21 cellular contexts compared by ENCODE assay signal in the genomic region with DNA sequence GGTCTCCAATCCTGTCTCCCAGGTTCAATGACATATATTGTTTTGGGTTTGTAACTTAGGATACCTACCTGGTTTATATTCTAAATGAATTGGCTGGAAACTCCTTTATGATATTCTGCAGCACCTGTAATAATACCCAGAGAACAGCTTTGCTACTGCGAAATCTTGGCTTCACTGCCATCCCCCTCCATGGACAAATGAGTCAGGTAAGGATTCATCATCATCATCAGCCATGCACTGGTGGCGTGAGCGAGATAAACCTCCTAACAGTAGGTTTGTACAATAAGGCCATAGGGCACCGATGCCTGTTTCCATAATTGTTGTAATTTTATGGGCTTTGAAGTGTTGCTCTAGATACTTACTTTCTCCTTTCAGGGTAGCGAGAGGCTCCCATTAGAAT. TPM values are rescaled to one million over a fixed set of nuclear protein-coding genes. Genes with fewer than 3 reads are reported as not detected.
DNase-seq lines count a peak whose midpoint lies in the region; ATAC-seq and TF ChIP-seq lines count a peak whose summit lies in the region.
"Had no signal": no experiment of that assay in that cellular context is flagged by ENCODE, and none has a peak within 500 bp of the region (broad histone marks: within the 10 kb centered on the region; RNA-seq: fewer than 3 reads in every experiment).

No MANE protein-coding gene starts in this region.

- H3K9ac ChIP-seq in PC-3 (ENCODE audit: low read length), result no peak overlapping the region
- H3K9ac ChIP-seq in trophoblast cell (ENCODE audit: low read length), result no peak overlapping the region

- no peaks in the 10 kb centered on the region for H3K27me3 Mint-ChIP-seq in chondrocyte (ENCODE audit: low read depth)
- no peaks in the 10 kb centered on the region for H3K27me3 Mint-ChIP-seq in T-helper 2 cell treated with Interferon-gamma antibody and Interleukin-4, amounts not matched to agents 5 μg/mL and 100 μg/mL, for 36 hours (ENCODE audit: low read depth)
- H3K27me3 Mint-ChIP-seq: activated CD4-positive, alpha-beta memory T cell treated with anti-CD3 and anti-CD28 coated beads, Interleukin-2, amount 10 ng/mL, durations not matched to agents 7 days and 5 days; activated naive CD8-positive, alpha-beta T cell treated with anti-CD3 and anti-CD28 coated beads for 36 hours had no signal

- H3K9me2 ChIP-seq in PC-3 (replicated peaks; ENCODE audit: low read length), result no peaks in the 10 kb centered on the region

- no peak overlapping the region for H3K23ac ChIP-seq in trophoblast cell (ENCODE audit: low read length)

- H4K91ac ChIP-seq in trophoblast cell (ENCODE audit: low read depth, low read length), result no peak overlapping the region

- H3K36me3 ChIP-seq in PC-3 (ENCODE audit: low read depth, low read length), result peaks cover 72% of the 10 kb centered on the region
- peaks cover 18 to 39% of the 10 kb centered on the region in 2 experiments for H3K36me3 ChIP-seq in trophoblast cell (ENCODE audit: control insufficient read depth in 1 of 2, insufficient read depth in 2 of 2, low read length in 2 of 2)
- H3K36me3 ChIP-seq in aorta (ENCODE audit: control insufficient read depth in 1 of 2, insufficient read depth in 2 of 2, low read length in 1 of 2), result peaks cover 11 to 12% of the 10 kb centered on the region in 2 donors

- peak overlapping the region; percentile 35 for H3K14ac ChIP-seq in trophoblast cell (ENCODE audit: low read length)

- no peaks in the 10 kb centered on the region for H3F3A ChIP-seq in PC-3 (ENCODE audit: low read length, unreplicated experiment)

- no peaks in the 10 kb centered on the region for H4K20me1 ChIP-seq in PC-3 (ENCODE audit: low read length)

- H4K12ac ChIP-seq in trophoblast cell (ENCODE audit: low read depth, low read length), result no peak overlapping the region

- no peak overlapping the region for H3K18ac ChIP-seq in trophoblast cell (ENCODE audit: low read length)

- no peak for DNase-seq in AG04450 (ENCODE audit: low read depth, low spot score)
- DNase-seq in PC-3, result no peak
- no peak for DNase-seq in chondrocyte (ENCODE audit: low spot score)
- peak in 1 of 2 donors; percentile 45 for DNase-seq in trophoblast cell
- no peak for DNase-seq in aorta
- DNase-seq in DMS153 (lab: John Stamatoyannopoulos, UW), result no peak
- DNase-seq in AG20443 (ENCODE audit: low spot score), result no peak
- DNase-seq in T-helper 2 cell treated with Interferon-gamma antibody and Interleukin-4, amounts not matched to agents 5 μg/mL and 100 μg/mL, for 36 hours (ENCODE audit: low spot score), result no peak
- DNase-seq: activated CD4-positive, alpha-beta memory T cell treated with anti-CD3 and anti-CD28 coated beads, Interleukin-2, amount 10 ng/mL, durations not matched to agents 7 days and 5 days; activated CD4-positive, CD25-positive, alpha-beta regulatory T cell treated with anti-CD3 and anti-CD28 coated beads, Interleukin-2, amount 50 U/mL, for 72 hours; activated naive CD8-positive, alpha-beta T cell treated with anti-CD3 and anti-CD28 coated beads for 36 hours; body of pancreas; heart right ventricle; left lung; NCI-H1436; NCI-H524; stomach; T-helper 1 cell had no signal

- H3K27ac Mint-ChIP-seq in chondrocyte (ENCODE audit: unreplicated experiment), result peak overlapping the region; percentile 78
- no peak overlapping the region for H3K27ac Mint-ChIP-seq in T-helper 2 cell treated with Interferon-gamma antibody and Interleukin-4, amounts not matched to agents 5 μg/mL and 100 μg/mL, for 36 hours
- H3K27ac Mint-ChIP-seq: activated CD4-positive, alpha-beta memory T cell treated with anti-CD3 and anti-CD28 coated beads, Interleukin-2, amount 10 ng/mL, durations not matched to agents 7 days and 5 days; activated naive CD8-positive, alpha-beta T cell treated with anti-CD3 and anti-CD28 coated beads for 36 hours; CD14-positive monocyte had no signal

- peaks cover 46% of the 10 kb centered on the region for H3K36me3 Mint-ChIP-seq in chondrocyte (ENCODE audit: low read depth)
- peaks cover 70% of the 10 kb centered on the region for H3K36me3 Mint-ChIP-seq in T-helper 2 cell treated with Interferon-gamma antibody and Interleukin-4, amounts not matched to agents 5 μg/mL and 100 μg/mL, for 36 hours (ENCODE audit: low read depth)

- no peak overlapping the region for H4K8ac ChIP-seq in trophoblast cell (ENCODE audit: low read depth, low read length)

- peaks cover 24% of the 10 kb centered on the region for H3K79me2 ChIP-seq in PC-3 (ENCODE audit: low read length)
- H3K79me2 ChIP-seq in trophoblast cell (ENCODE audit: control insufficient read depth, insufficient read depth, low read length, poor library complexity), result no peaks in the 10 kb centered on the region

- H3K4me3 ChIP-seq in AG04450 (ENCODE audit: low read depth, low read length), result no peak overlapping the region
- H3K4me3 ChIP-seq in PC-3 (ENCODE audit: low read length), result no peak overlapping the region
- no peak overlapping the region for H3K4me3 ChIP-seq in trophoblast cell (ENCODE audit: low read depth, low read length)
- no peak overlapping the region for H3K4me3 ChIP-seq in aorta (ENCODE audit: low read length in 2 of 2)
- H3K4me3 ChIP-seq: body of pancreas, heart right ventricle, left lung, stomach, tibial nerve had no signal

- POLR2A ChIA-PET in AG04450 (lab: Yijun Ruan, JAX), result interaction anchor here (0.6 kb wide), 1 partner anchor 46 kb away, joined by 4 read pairs; no protein-coding TSS in a partner anchor
- POLR2A ChIA-PET in PC-3 (lab: Charles Lee; ENCODE audit: unreplicated experiment), result no interaction called here

- intact Hi-C loops in PC-3 (cut with micrococcal nuclease), result no loop called here
- intact Hi-C loops in aorta (cut with DNase I), result no loop called here

- H3K9me3 Mint-ChIP-seq in chondrocyte (ENCODE audit: low read depth), result no peaks in the 10 kb centered on the region
- H3K9me3 Mint-ChIP-seq in T-helper 2 cell treated with Interferon-gamma antibody and Interleukin-4, amounts not matched to agents 5 μg/mL and 100 μg/mL, for 36 hours, result no peaks in the 10 kb centered on the region
- H3K9me3 Mint-ChIP-seq: activated CD4-positive, alpha-beta memory T cell treated with anti-CD3 and anti-CD28 coated beads, Interleukin-2, amount 10 ng/mL, durations not matched to agents 7 days and 5 days; activated naive CD8-positive, alpha-beta T cell treated with anti-CD3 and anti-CD28 coated beads for 36 hours had no signal

- no peak overlapping the region for H3K4me3 Mint-ChIP-seq in chondrocyte (ENCODE audit: unreplicated experiment)
- H3K4me3 Mint-ChIP-seq in T-helper 2 cell treated with Interferon-gamma antibody and Interleukin-4, amounts not matched to agents 5 μg/mL and 100 μg/mL, for 36 hours, result no peak overlapping the region
- H3K4me3 Mint-ChIP-seq: activated CD4-positive, alpha-beta memory T cell treated with anti-CD3 and anti-CD28 coated beads, Interleukin-2, amount 10 ng/mL, durations not matched to agents 7 days and 5 days; activated naive CD8-positive, alpha-beta T cell treated with anti-CD3 and anti-CD28 coated beads for 36 hours; CD14-positive monocyte had no signal

- no peak overlapping the region for H3K4me2 ChIP-seq in PC-3 (ENCODE audit: low read length)
- no peak overlapping the region for H3K4me2 ChIP-seq in trophoblast cell (ENCODE audit: low read length)

- WGBS in trophoblast cell (ENCODE audit: extremely low coverage, insufficient coverage, insufficient read length), result no CpG with 5 or more reads among the region's 5 CpGs
- 96 to 97% methylated on average over 5 of the region's 5 CpGs for WGBS in aorta, 2 donors

- no peak overlapping the region for H2AK5ac ChIP-seq in trophoblast cell (ENCODE audit: low read length)

- H3K27ac ChIP-seq in AG04450 (ENCODE audit: low read depth, low read length) (peak overlapping the region; percentile 66), PC-3 (ENCODE audit: low read length) (no peak overlapping the region), trophoblast cell (ENCODE audit: low read depth, low read length) (peak overlapping the region; percentile 28), aorta (ENCODE audit: low read depth in 1 of 2, low read length in 2 of 2) (no peak overlapping the region)
- H3K27ac ChIP-seq: body of pancreas, heart right ventricle, left lung, stomach, tibial nerve had no signal

- peak overlapping the region; percentile 61 for H2BK120ac ChIP-seq in trophoblast cell (ENCODE audit: insufficient read depth, low read length, poor library complexity)

- no peak overlapping the region for H2BK12ac ChIP-seq in trophoblast cell (ENCODE audit: low read length)

- no peak for ATAC-seq in PC-3
- ATAC-seq in aorta (ENCODE audit: low FRiP score), result no peak
- ATAC-seq: body of pancreas, heart right ventricle, left lung, sciatic nerve had no signal

- no peaks in the 10 kb centered on the region for H3K9me3 ChIP-seq in AG04450 (ENCODE audit: control insufficient read depth, insufficient read depth, low read length)
- no peaks in the 10 kb centered on the region for H3K9me3 ChIP-seq in PC-3 (ENCODE audit: low read length)
- no peaks in the 10 kb centered on the region for H3K9me3 ChIP-seq in trophoblast cell (ENCODE audit: insufficient read depth, low read depth, low read length)
- no peaks in the 10 kb centered on the region for H3K9me3 ChIP-seq in aorta (ENCODE audit: control insufficient read depth, low read length)
- H3K9me3 ChIP-seq: body of pancreas, heart right ventricle, left lung, stomach, tibial nerve had no signal

- H3K79me1 ChIP-seq in trophoblast cell (ENCODE audit: low read length), result peaks cover 10% of the 10 kb centered on the region

- CTCF ChIA-PET in AG04450 (lab: Charles Lee) (no interaction called here), PC-3 (lab: Charles Lee) (no interaction called here)

- TSS peak; percentile 11 for BruUV-seq in PC-3 (replicated peaks; lab: Mats Ljungman, UMichigan)

- H3K27me3 ChIP-seq in AG04450 (ENCODE audit: control insufficient read depth, insufficient read depth, low read length) (no peaks in the 10 kb centered on the region), PC-3 (ENCODE audit: low read length) (no peaks in the 10 kb centered on the region), trophoblast cell (ENCODE audit: insufficient read depth, low read length) (no peaks in the 10 kb centered on the region), aorta (ENCODE audit: control insufficient read depth in 1 of 2, insufficient read depth in 2 of 2, low read length in 1 of 2) (no peaks in the 10 kb centered on the region)
- H3K27me3 ChIP-seq: body of pancreas, heart right ventricle, left lung, stomach, tibial nerve had no signal

- peaks cover 45% of the 10 kb centered on the region for H3K4me1 ChIP-seq in PC-3 (ENCODE audit: insufficient read depth, low read length)
- H3K4me1 ChIP-seq in trophoblast cell (ENCODE audit: control insufficient read depth in 1 of 2, insufficient read depth in 2 of 2, low read length in 2 of 2), result peaks cover 10 to 15% of the 10 kb centered on the region in 2 experiments
- no peaks in the 10 kb centered on the region for H3K4me1 ChIP-seq in aorta (ENCODE audit: control insufficient read depth in 1 of 2, insufficient read depth in 2 of 2, low read length in 2 of 2)

- no peak for TF ChIP-seq CTCF in AG04450 (IDR thresholded peaks at IDR 0.05; ENCODE audit: low read depth, low read length)
- no peak for TF ChIP-seq CTCF in PC-3 (conservative IDR thresholded peaks at IDR 0.05; ENCODE audit: low read depth, low read length)
- no peak for TF ChIP-seq CTCF in chondrocyte (IDR thresholded peaks at IDR 0.05)

- H2BK5ac ChIP-seq in trophoblast cell (ENCODE audit: low read depth, low read length, poor library complexity), result no peak overlapping the region

- H2AFZ ChIP-seq in PC-3 (ENCODE audit: low read length) (no peak overlapping the region), trophoblast cell (ENCODE audit: insufficient read depth, low read length, poor library complexity) (no peak overlapping the region)

- H3K4me1 Mint-ChIP-seq in chondrocyte (ENCODE audit: low read depth), result peaks cover 40% of the 10 kb centered on the region
- H3K4me1 Mint-ChIP-seq in T-helper 2 cell treated with Interferon-gamma antibody and Interleukin-4, amounts not matched to agents 5 μg/mL and 100 μg/mL, for 36 hours (ENCODE audit: low read depth), result peaks cover 11% of the 10 kb centered on the region

- H3K4ac ChIP-seq in trophoblast cell (ENCODE audit: low read depth, low read length), result no peak overlapping the region

RNA-seq across cellular contexts. Expression of gene DDX47, which starts 10.7 kb away (rescaled TPM):
- polyA plus RNA-seq in AG04450 (2011; rRNA removed) (91.3 and 113 TPM in 2 replicates), aorta (10 to 100 TPM; 23.8 to 40.6 TPM)
- 58.5 and 70.0 TPM in 2 replicates for polyA minus RNA-seq in AG04450 (2011; rRNA and poly(A)+ RNA removed)
- total RNA-seq in PC-3 (2014; rRNA removed) (58.9 and 59.0 TPM in 2 replicates), chondrocyte (33.6 to 44.0 TPM (median 39.3 TPM) in 3 replicates), aorta (10 to 100 TPM; 42.8 to 46.0 TPM)
- 40.9 and 41.6 TPM in 2 replicates for polyA plus RNA-seq in trophoblast cell (2013)

RNA-seq across cellular contexts. Expression of gene APOLD1, which starts 38.4 kb away (rescaled TPM):
- polyA plus RNA-seq in AG04450 (2011; rRNA removed) (2.2 and 2.6 TPM in 2 replicates), aorta (under 1 TPM; 0.67 to 0.75 TPM)
- 1.7 and 2.4 TPM in 2 replicates for polyA minus RNA-seq in AG04450 (2011; rRNA and poly(A)+ RNA removed)
- total RNA-seq in PC-3 (2014; rRNA removed) (2.8 and 3.5 TPM in 2 replicates), chondrocyte (4.2 to 8.1 TPM (median 7.1 TPM) in 3 replicates), aorta (10 to 100 TPM; 20.2 to 94.0 TPM)
- polyA plus RNA-seq in trophoblast cell (2013), result 0.39 and 0.44 TPM in 2 replicates

Comparison
In these comparisons a context has a peak if more than half of its experiments do, and no peak if none do; other contexts are left out.
1. H3K27ac ChIP-seq: peak in AG04450 (single experiment) and trophoblast cell (single experiment); none in PC-3 (single experiment) and aorta (0 of 2).